In the genomic region with DNA sequence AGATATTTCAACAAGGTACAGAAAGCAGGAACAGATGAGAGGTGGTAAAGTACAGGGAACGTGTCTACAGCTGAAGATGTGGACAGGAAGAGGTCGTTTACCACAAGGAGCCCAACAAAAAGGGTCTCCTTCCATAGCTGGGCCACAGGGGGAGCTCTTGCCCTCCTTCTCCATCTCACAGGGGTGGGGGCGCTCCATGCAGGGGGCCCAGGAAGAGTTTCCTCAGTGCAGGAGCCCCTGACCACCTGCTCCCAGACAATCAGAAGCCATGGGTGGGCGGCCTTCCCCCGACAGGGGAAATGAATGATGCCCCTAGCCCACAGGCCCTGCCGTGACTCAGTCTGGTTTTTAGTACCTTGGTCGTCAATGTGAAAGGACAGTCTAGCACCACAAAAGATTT, we compare ENCODE assay signal across 8 cellular contexts.
DNase-seq lines count a peak whose midpoint lies in the region; ATAC-seq and TF ChIP-seq lines count a peak whose summit lies in the region.

No MANE protein-coding gene starts in this region.

- H3K4me3 ChIP-seq in retinal pigment epithelial cell (ENCODE audit: low read length) = no peak overlapping the region
- no peak overlapping the region for H3K4me3 ChIP-seq in psoas muscle

- intact Hi-C loops in psoas muscle (cut with DNase I) = no loop called here
- intact Hi-C loops in left ventricle myocardium superior (cut with micrococcal nuclease) = no loop called here

- H3K36me3 ChIP-seq in psoas muscle (ENCODE audit: insufficient read depth in 1 of 2, low read depth in 1 of 2) = no peaks in the 10 kb centered on the region

- H3K4me1 ChIP-seq in psoas muscle = no peaks in the 10 kb centered on the region

- no peak overlapping the region for H3K27ac ChIP-seq in psoas muscle

- DNase-seq in NCI-H524 (lab: John Stamatoyannopoulos, UW) (peak; percentile 12 to 49), NCI-H524 treated with DMSO at 0.1 percent for 48 hours (lab: John Stamatoyannopoulos, UW) (no peak), retinal pigment epithelial cell (ENCODE audit: low read depth) (no peak), psoas muscle (no peak), GDM1 (lab: John Stamatoyannopoulos, UW) (no peak), left ventricle myocardium superior (no peak)
- peak; percentile 71 to 72 for DNase-seq in activated T-cell treated with anti-CD3 and anti-CD28 coated beads, Interleukin-2, amount 50 U/mL, for 48 hours

- ATAC-seq in HG03139 (IDR thresholded peaks at IDR 0.05; ENCODE audit: unreplicated experiment) = peak; percentile 70
- ATAC-seq in psoas muscle = no peak
- no peak for ATAC-seq in left ventricle myocardium superior

- 57 to 61% (median 59%) methylated on average over 7 of the region's 7 CpGs for WGBS in psoas muscle, 3 donors

- peaks cover 0 to 14% (median 2%) of the 10 kb centered on the region in 3 donors for H3K27me3 ChIP-seq in psoas muscle (ENCODE audit: insufficient read depth in 3 of 3, low read length in 2 of 3)

- TF ChIP-seq CTCF in retinal pigment epithelial cell (conservative IDR thresholded peaks at IDR 0.05; ENCODE audit: low read depth, low read length) (peak; percentile 58), psoas muscle (IDR thresholded peaks at IDR 0.05) (no peak)

- no peaks in the 10 kb centered on the region for H3K9me3 ChIP-seq in psoas muscle

Comparison
In these comparisons a context has a peak if more than half of its experiments do, and no peak if none do; other contexts are left out.
1. DNase-seq: peak in NCI-H524 (2 of 2) and activated T-cell treated with anti-CD3 and anti-CD28 coated beads, Interleukin-2, amount 50 U/mL, for 48 hours (2 of 2); none in NCI-H524 treated with DMSO at 0.1 percent for 48 hours (single experiment), retinal pigment epithelial cell (single experiment), psoas muscle (0 of 2), GDM1 (single experiment) and left ventricle myocardium superior (single experiment).